ENCODE assay signal across 22 cellular contexts in the genomic region with DNA sequence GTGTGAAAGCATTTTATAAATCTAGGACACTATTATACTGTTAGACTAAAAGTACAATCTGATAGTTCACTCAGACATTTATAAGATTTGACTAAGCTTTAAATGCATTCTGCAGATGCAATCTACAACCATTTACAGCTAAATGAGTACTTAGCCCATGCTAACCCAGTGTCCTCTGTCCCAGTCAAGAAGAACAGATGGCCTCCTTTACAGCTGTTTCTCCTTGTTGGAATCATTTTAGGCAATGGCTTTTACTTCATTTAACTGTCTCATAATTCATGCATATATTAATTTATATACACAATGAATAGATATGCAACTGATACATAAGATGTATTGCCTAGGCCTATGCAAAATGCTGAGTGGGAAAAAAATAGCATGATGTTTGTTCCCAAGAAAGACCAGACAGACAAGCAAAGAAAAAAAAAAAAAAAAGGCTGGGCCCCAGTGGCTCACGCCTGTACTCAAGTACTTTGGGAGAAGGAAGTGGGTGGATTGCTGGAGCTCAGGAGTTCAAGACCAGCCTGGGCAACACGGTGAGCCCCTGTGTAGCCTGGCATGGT.
A peak's percentile ranks its signal among the peaks of the same experiment; 100 is the strongest.
DNase-seq lines count a peak whose midpoint lies in the region; ATAC-seq, FAIRE-seq and TF ChIP-seq lines count a peak whose summit lies in the region.
"Had no signal": no experiment of that assay in that cellular context is flagged by ENCODE, and none has a peak within 500 bp of the region (broad histone marks: within the 10 kb centered on the region; RNA-seq: fewer than 3 reads in every experiment).

No MANE protein-coding gene starts in this region.

- TF ChIP-seq EP300 in HepG2 (IDR thresholded peaks at IDR 0.05; ENCODE audit: low read depth in 2 of 2, low read length in 2 of 2), result no peak
- no peak for TF ChIP-seq EP300 in HepG2 (CRISPR knock-in tag; IDR thresholded peaks at IDR 0.05; ENCODE audit: borderline replicate concordance)

- WGBS in HepG2 (ENCODE audit: low lambda C conversion rate), result 13% methylated on average over 2 of the region's 2 CpGs
- 94% methylated on average over 2 of the region's 2 CpGs for WGBS in right lobe of liver (ENCODE audit: insufficient coverage, low coverage, low lambda C conversion rate, missing lambda C conversion rate)

- FAIRE-seq in HepG2 (lab: Jason Lieb, UNC), result no peak
- FAIRE-seq: HTR-8/SVneo had no signal

- BruUV-seq in HepG2 (replicated peaks; lab: Mats Ljungman, UMichigan), result no TSS peak

- POLR2A ChIA-PET in HepG2 (lab: Yijun Ruan, JAX), result no interaction called here

- no peaks in the 10 kb centered on the region for H3K9me3 ChIP-seq in HepG2 (ENCODE audit: low read length)
- no peaks in the 10 kb centered on the region for H3K9me3 ChIP-seq in right lobe of liver
- H3K9me3 ChIP-seq: HAP-1, SJSA1 had no signal

- H3K4me1 ChIP-seq in HepG2 (ENCODE audit: insufficient read depth, low read length) (no peaks in the 10 kb centered on the region), right lobe of liver (no peaks in the 10 kb centered on the region)
- H3K4me1 ChIP-seq: HAP-1, SJSA1 had no signal

- CTCF ChIA-PET in HepG2 (lab: Yijun Ruan, JAX; ENCODE audit: low intra/inter-chr PET ratio, low total read pairs), result no interaction called here

- no peaks in the 10 kb centered on the region for H4K20me1 ChIP-seq in HepG2 (ENCODE audit: insufficient read depth, low read length)

- H3K27ac ChIP-seq in HepG2 (ENCODE audit: extremely low read length, insufficient read depth, low read length), result no peak overlapping the region
- no peak overlapping the region for H3K27ac ChIP-seq in right lobe of liver
- H3K27ac ChIP-seq: KMS-11, SJSA1 had no signal

- H3K4me3 ChIP-seq in HepG2 (replicated peaks in 1 of 3; ENCODE audit: insufficient read depth in 1 of 3, low read depth in 2 of 3, low read length in 3 of 3), result no peak overlapping the region
- H3K4me3 ChIP-seq in right lobe of liver, result no peak overlapping the region
- H3K4me3 ChIP-seq: GM23338, HAP-1, SJSA1 had no signal

- TF ChIP-seq POLR2A in HepG2 (IDR thresholded peaks at IDR 0.05; ENCODE audit: insufficient read depth in 1 of 2, low read depth in 2 of 2, low read length in 2 of 2) (no peak), right lobe of liver (IDR thresholded peaks at IDR 0.05) (no peak)

- no peaks in the 10 kb centered on the region for H3K79me2 ChIP-seq in HepG2 (ENCODE audit: insufficient read depth, low read length)

- in situ Hi-C loops in HepG2 (cut with HindIII; ENCODE audit: extremely low pct_ligation_motif_present, low pct_unique_long_range_greater_than_20kb), result no loop called here

- ATAC-seq in HepG2 (no peak), right lobe of liver (no peak), SK-N-SH treated with all-trans-retinoic acid at 6 μM for 48 hours (no peak)
- ATAC-seq: GM23338 had no signal

- no peak for TF ChIP-seq RAD21 in HepG2 (CRISPR knock-in tag; IDR thresholded peaks at IDR 0.05)

- no peak overlapping the region for H2AFZ ChIP-seq in HepG2 (ENCODE audit: low read length)
- H2AFZ ChIP-seq: GM23338 had no signal

- intact Hi-C loops in HepG2 (cut with micrococcal nuclease; ENCODE audit: unreplicated experiment), result no loop called here
- intact Hi-C loops in right lobe of liver (cut with DNase I), result no loop called here

- DNase-seq in HepG2 (ENCODE audit: low spot score) (no peak), right lobe of liver (no peak), left kidney (ENCODE audit: low read depth, low spot score) (peak; percentile 28), middle frontal gyrus (ENCODE audit: extremely low spot score, low spot score) (no peak), DMS79 (lab: John Stamatoyannopoulos, UW) (no peak), NCI-H2107 (lab: John Stamatoyannopoulos, UW) (no peak)
- DNase-seq: Calu3, HFFc6, IMR-90, MM.1S, NCI-H2029, NCI-H2227 treated with DMSO at 0.1 percent for 48 hours, NCI-H510A, NCI-H774, Right ventricle myocardium superior, RPMI8226 had no signal

- H3K27me3 ChIP-seq in HepG2 (ENCODE audit: control insufficient read depth in 1 of 2, insufficient read depth in 2 of 2, low read length in 2 of 2) (no peaks in the 10 kb centered on the region), right lobe of liver (no peaks in the 10 kb centered on the region)

- TF ChIP-seq CTCF in HepG2 (CRISPR knock-in tag; IDR thresholded peaks at IDR 0.05), result no peak
- TF ChIP-seq CTCF in right lobe of liver (IDR thresholded peaks at IDR 0.05), result no peak

- no peak overlapping the region for H3K9ac ChIP-seq in HepG2 (ENCODE audit: insufficient read depth, low read depth, low read length)
- H3K9ac ChIP-seq: KMS-11 had no signal

- no peak overlapping the region for H3K4me2 ChIP-seq in HepG2 (ENCODE audit: low read depth, low read length)
- H3K4me2 ChIP-seq: GM23338, KMS-11 had no signal

- H3K36me3 ChIP-seq in HepG2 (replicated peaks in 1 of 2; ENCODE audit: control insufficient read depth in 1 of 2, insufficient read depth in 2 of 2, low read length in 2 of 2) (no peaks in the 10 kb centered on the region), right lobe of liver (no peaks in the 10 kb centered on the region)
- H3K36me3 ChIP-seq: HAP-1, SJSA1 had no signal

TF ChIP-seq in HepG2, 621 proteins besides CTCF, POLR2A, EP300 and RAD21 (continues in another document):
- no peak for TF ChIP-seq KDM5B (CRISPR knock-in tag; IDR thresholded peaks at IDR 0.05; ENCODE audit: borderline replicate concordance)
- TF ChIP-seq EZH2 (conservative IDR thresholded peaks at IDR 0.05; ENCODE audit: low read depth, low read length), result no peak
- no peak for TF ChIP-seq ZNF788 (CRISPR knock-in tag; IDR thresholded peaks at IDR 0.05; ENCODE audit: borderline replicate concordance)
- peak; percentile 13 to 61; a peak in 2 of 4 replicates for TF ChIP-seq MAFK (conservative IDR thresholded peaks at IDR 0.05 in 1 of 2, IDR thresholded peaks at IDR 0.05 in 1 of 2; ENCODE audit: low read length in 2 of 2)
- TF ChIP-seq ZNF160 (CRISPR knock-in tag; IDR thresholded peaks at IDR 0.05), result no peak
- TF ChIP-seq ARID2 (CRISPR knock-in tag; IDR thresholded peaks at IDR 0.05; ENCODE audit: borderline replicate concordance), result no peak
- TF ChIP-seq, protein P1, sequence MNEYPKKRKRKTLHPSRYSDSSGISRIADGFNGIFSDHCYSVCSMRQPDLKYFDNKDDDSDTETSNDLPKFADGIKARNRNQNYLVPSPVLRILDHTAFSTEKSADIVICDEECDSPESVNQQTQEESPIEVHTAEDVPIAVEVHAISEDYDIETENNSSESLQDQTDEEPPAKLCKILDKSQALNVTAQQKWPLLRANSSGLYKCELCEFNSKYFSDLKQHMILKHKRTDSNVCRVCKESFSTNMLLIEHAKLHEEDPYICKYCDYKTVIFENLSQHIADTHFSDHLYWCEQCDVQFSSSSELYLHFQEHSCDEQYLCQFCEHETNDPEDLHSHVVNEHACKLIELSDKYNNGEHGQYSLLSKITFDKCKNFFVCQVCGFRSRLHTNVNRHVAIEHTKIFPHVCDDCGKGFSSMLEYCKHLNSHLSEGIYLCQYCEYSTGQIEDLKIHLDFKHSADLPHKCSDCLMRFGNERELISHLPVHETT (CRISPR knock-in tag; conservative IDR thresholded peaks at IDR 0.05), result no peak
- no peak for TF ChIP-seq PRMT3 (CRISPR knock-in tag; IDR thresholded peaks at IDR 0.05; ENCODE audit: borderline replicate concordance, low read depth)
- peak; percentile 47; the same call in 1 of the 2 replicates for TF ChIP-seq MAFF (IDR thresholded peaks at IDR 0.05; ENCODE audit: low read depth, low read length)

TF ChIP-seq in SK-N-SH treated with all-trans-retinoic acid at 6 μM for 48 hours, 23 proteins besides CTCF, POLR2A, EP300 and RAD21 (continues in another document):
- TF ChIP-seq BACH2 (CRISPR knock-in tag; IDR thresholded peaks at IDR 0.05; ENCODE audit: borderline replicate concordance), result no peak
- no peak for TF ChIP-seq ESRRG (CRISPR knock-in tag; IDR thresholded peaks at IDR 0.05)
- TF ChIP-seq, protein P2, sequence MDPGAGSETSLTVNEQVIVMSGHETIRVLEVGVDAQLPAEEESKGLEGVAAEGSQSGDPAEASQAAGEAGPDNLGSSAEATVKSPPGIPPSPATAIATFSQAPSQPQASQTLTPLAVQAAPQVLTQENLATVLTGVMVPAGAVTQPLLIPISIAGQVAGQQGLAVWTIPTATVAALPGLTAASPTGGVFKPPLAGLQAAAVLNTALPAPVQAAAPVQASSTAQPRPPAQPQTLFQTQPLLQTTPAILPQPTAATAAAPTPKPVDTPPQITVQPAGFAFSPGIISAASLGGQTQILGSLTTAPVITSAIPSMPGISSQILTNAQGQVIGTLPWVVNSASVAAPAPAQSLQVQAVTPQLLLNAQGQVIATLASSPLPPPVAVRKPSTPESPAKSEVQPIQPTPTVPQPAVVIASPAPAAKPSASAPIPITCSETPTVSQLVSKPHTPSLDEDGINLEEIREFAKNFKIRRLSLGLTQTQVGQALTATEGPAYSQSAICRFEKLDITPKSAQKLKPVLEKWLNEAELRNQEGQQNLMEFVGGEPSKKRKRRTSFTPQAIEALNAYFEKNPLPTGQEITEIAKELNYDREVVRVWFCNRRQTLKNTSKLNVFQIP (CRISPR knock-in tag; IDR thresholded peaks at IDR 0.05; ENCODE audit: borderline replicate concordance, low read depth), result no peak
- TF ChIP-seq, protein P3, sequence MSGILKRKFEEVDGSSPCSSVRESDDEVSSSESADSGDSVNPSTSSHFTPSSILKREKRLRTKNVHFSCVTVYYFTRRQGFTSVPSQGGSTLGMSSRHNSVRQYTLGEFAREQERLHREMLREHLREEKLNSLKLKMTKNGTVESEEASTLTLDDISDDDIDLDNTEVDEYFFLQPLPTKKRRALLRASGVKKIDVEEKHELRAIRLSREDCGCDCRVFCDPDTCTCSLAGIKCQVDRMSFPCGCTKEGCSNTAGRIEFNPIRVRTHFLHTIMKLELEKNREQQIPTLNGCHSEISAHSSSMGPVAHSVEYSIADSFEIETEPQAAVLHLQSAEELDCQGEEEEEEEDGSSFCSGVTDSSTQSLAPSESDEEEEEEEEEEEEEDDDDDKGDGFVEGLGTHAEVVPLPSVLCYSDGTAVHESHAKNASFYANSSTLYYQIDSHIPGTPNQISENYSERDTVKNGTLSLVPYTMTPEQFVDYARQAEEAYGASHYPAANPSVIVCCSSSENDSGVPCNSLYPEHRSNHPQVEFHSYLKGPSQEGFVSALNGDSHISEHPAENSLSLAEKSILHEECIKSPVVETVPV (CRISPR knock-in tag; IDR thresholded peaks at IDR 0.05), result 0 out of 2 replicates have a peak, but pooled peaks have one; percentile 44
